In genomic region chr6:129709451-129709908, GRCh38 we compare ENCODE assay signal across 1 cellular context.
TF ChIP-seq lines count a peak whose summit lies in the region.

No MANE protein-coding gene starts in this region.

TF ChIP-seq in SK-N-SH treated with all-trans-retinoic acid at 6 μM for 48 hours, 23 proteins besides CTCF, POLR2A, EP300 and RAD21 (continued from another document):
- no peak for TF ChIP-seq POU6F1 (CRISPR knock-in tag; IDR thresholded peaks at IDR 0.05; ENCODE audit: borderline replicate concordance, low read depth)
